In genomic region chr3:160381470-160381869, GRCh38 we compare ENCODE assay signal across 2 cellular contexts.
A peak's percentile ranks its signal among the peaks of the same experiment; 100 is the strongest.
TF ChIP-seq lines count a peak whose summit lies in the region.

No MANE protein-coding gene starts in this region.

TF ChIP-seq in IMR-90, 13 proteins besides CTCF, POLR2A, EP300 and RAD21:
- TF ChIP-seq MXI1 (IDR thresholded peaks at IDR 0.05; ENCODE audit: borderline replicate concordance, low read depth, low read length): no peak
- TF ChIP-seq MAFK (IDR thresholded peaks at IDR 0.05; ENCODE audit: low read depth, low read length): no peak
- TF ChIP-seq MAZ (IDR thresholded peaks at IDR 0.05; ENCODE audit: borderline replicate concordance, low read depth, low read length): no peak
- TF ChIP-seq ELK1 (IDR thresholded peaks at IDR 0.05; ENCODE audit: borderline replicate concordance, low read depth, low read length): no peak
- no peak for TF ChIP-seq CEBPB (IDR thresholded peaks at IDR 0.05; ENCODE audit: low read depth, low read length)
- no peak for TF ChIP-seq NFE2L2 (IDR thresholded peaks at IDR 0.05; ENCODE audit: low read depth, low read length)
- no peak for TF ChIP-seq FOS (IDR thresholded peaks at IDR 0.05; ENCODE audit: low read depth, low read length)
- TF ChIP-seq SMC3 (IDR thresholded peaks at IDR 0.05; ENCODE audit: low read depth, low read length): no peak
- no peak for TF ChIP-seq CHD1 (IDR thresholded peaks at IDR 0.05; ENCODE audit: low read depth, low read length)
- no peak for TF ChIP-seq BHLHE40 (IDR thresholded peaks at IDR 0.05; ENCODE audit: low read depth, low read length)
- TF ChIP-seq RCOR1 (IDR thresholded peaks at IDR 0.05; ENCODE audit: insufficient replicate concordance, low read length): no peak
- no peak for TF ChIP-seq RFX5 (IDR thresholded peaks at IDR 0.05; ENCODE audit: low read depth, low read length)
- no peak for TF ChIP-seq USF2 (IDR thresholded peaks at IDR 0.05; ENCODE audit: low read depth, low read length)

TF ChIP-seq in K562, 482 proteins besides CTCF, POLR2A, EP300 and RAD21:
- TF ChIP-seq CGGBP1 (CRISPR knock-in tag; IDR thresholded peaks at IDR 0.05) (no peak), HMBOX1 (IDR thresholded peaks at IDR 0.05) (peak; percentile 72)
